1 cellular context compared by ENCODE assay signal in the genomic region with DNA sequence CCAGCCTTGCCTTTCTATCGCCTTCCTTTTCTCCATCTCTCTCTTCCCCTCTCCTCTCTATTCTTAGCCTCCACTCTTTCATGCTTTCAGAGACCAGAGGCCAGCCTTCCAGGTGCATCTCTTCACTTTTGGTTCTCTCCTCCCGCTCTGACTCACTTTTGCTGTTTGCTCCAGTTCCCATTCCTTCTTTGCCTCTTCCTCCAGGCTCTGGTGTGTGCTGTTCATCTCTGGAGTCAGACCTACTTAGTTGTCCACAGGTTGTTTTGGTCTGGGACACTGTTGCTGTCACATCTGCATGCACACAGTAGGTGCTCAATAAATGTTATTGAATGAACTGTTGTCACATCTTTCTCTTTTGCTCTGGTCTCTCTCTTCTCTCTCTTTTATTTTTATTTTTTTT.
TF ChIP-seq lines count a peak whose summit lies in the region.

No MANE protein-coding gene starts in this region.

TF ChIP-seq in GM23338, 12 proteins besides CTCF, POLR2A, EP300 and RAD21 (continued from another document):
- TF ChIP-seq, protein P1, sequence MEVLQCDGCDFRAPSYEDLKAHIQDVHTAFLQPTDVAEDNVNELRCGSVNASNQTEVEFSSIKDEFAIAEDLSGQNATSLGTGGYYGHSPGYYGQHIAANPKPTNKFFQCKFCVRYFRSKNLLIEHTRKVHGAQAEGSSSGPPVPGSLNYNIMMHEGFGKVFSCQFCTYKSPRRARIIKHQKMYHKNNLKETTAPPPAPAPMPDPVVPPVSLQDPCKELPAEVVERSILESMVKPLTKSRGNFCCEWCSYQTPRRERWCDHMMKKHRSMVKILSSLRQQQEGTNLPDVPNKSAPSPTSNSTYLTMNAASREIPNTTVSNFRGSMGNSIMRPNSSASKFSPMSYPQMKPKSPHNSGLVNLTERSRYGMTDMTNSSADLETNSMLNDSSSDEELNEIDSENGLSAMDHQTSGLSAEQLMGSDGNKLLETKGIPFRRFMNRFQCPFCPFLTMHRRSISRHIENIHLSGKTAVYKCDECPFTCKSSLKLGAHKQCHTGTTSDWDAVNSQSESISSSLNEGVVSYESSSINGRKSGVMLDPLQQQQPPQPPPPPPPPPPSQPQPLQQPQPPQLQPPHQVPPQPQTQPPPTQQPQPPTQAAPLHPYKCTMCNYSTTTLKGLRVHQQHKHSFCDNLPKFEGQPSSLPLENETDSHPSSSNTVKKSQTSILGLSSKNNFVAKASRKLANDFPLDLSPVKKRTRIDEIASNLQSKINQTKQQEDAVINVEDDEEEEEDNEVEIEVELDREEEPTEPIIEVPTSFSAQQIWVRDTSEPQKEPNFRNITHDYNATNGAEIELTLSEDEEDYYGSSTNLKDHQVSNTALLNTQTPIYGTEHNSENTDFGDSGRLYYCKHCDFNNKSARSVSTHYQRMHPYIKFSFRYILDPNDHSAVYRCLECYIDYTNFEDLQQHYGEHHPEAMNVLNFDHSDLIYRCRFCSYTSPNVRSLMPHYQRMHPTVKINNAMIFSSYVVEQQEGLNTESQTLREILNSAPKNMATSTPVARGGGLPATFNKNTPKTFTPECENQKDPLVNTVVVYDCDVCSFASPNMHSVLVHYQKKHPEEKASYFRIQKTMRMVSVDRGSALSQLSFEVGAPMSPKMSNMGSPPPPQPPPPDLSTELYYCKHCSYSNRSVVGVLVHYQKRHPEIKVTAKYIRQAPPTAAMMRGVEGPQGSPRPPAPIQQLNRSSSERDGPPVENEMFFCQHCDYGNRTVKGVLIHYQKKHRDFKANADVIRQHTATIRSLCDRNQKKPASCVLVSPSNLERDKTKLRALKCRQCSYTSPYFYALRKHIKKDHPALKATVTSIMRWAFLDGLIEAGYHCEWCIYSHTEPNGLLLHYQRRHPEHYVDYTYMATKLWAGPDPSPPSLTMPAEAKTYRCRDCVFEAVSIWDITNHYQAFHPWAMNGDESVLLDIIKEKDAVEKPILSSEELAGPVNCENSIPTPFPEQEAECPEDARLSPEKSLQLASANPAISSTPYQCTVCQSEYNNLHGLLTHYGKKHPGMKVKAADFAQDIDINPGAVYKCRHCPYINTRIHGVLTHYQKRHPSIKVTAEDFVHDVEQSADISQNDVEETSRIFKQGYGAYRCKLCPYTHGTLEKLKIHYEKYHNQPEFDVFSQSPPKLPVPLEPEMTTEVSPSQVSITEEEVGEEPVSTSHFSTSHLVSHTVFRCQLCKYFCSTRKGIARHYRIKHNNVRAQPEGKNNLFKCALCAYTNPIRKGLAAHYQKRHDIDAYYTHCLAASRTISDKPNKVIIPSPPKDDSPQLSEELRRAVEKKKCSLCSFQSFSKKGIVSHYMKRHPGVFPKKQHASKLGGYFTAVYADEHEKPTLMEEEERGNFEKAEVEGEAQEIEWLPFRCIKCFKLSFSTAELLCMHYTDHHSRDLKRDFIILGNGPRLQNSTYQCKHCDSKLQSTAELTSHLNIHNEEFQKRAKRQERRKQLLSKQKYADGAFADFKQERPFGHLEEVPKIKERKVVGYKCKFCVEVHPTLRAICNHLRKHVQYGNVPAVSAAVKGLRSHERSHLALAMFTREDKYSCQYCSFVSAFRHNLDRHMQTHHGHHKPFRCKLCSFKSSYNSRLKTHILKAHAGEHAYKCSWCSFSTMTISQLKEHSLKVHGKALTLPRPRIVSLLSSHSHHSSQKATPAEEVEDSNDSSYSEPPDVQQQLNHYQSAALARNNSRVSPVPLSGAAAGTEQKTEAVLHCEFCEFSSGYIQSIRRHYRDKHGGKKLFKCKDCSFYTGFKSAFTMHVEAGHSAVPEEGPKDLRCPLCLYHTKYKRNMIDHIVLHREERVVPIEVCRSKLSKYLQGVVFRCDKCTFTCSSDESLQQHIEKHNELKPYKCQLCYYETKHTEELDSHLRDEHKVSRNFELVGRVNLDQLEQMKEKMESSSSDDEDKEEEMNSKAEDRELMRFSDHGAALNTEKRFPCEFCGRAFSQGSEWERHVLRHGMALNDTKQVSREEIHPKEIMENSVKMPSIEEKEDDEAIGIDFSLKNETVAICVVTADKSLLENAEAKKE (CRISPR knock-in tag; IDR thresholded peaks at IDR 0.05): no peak
- TF ChIP-seq STAT1 (IDR thresholded peaks at IDR 0.05; ENCODE audit: unreplicated experiment) (no peak), NANOG (IDR thresholded peaks at IDR 0.05; ENCODE audit: borderline replicate concordance) (no peak), EZH2 (IDR thresholded peaks at IDR 0.05; ENCODE audit: low read depth, unreplicated experiment) (no peak), ZNF331 (CRISPR knock-in tag; IDR thresholded peaks at IDR 0.05; ENCODE audit: low read depth) (no peak)
- TF ChIP-seq, protein P2, sequence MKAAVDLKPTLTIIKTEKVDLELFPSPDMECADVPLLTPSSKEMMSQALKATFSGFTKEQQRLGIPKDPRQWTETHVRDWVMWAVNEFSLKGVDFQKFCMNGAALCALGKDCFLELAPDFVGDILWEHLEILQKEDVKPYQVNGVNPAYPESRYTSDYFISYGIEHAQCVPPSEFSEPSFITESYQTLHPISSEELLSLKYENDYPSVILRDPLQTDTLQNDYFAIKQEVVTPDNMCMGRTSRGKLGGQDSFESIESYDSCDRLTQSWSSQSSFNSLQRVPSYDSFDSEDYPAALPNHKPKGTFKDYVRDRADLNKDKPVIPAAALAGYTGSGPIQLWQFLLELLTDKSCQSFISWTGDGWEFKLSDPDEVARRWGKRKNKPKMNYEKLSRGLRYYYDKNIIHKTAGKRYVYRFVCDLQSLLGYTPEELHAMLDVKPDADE (IDR thresholded peaks at IDR 0.05): no peak
